19 cellular contexts compared by ENCODE assay signal in genomic region chr17:3657874-3658783, GRCh38. TPM values are rescaled to one million over a fixed set of nuclear protein-coding genes. Genes with fewer than 3 reads are reported as not detected.
DNase-seq lines count a peak whose midpoint lies in the region; FAIRE-seq and TF ChIP-seq lines count a peak whose summit lies in the region.
"Had no signal": no experiment of that assay in that cellular context is flagged by ENCODE, and none has a peak within 500 bp of the region (broad histone marks: within the 10 kb centered on the region; RNA-seq: fewer than 3 reads in every experiment).

No MANE protein-coding gene starts in this region.

- no peak overlapping the region for H3K4me3 ChIP-seq in MM.1S (ENCODE audit: low read length)
- H3K4me3 ChIP-seq in esophagus muscularis mucosa: no peak overlapping the region
- H3K4me3 ChIP-seq in smooth muscle cell: no peak overlapping the region
- H3K4me3 ChIP-seq in GM23248: no peak overlapping the region
- H3K4me3 ChIP-seq: SK-N-MC, skin epidermis had no signal

- H3K9me3 ChIP-seq in MM.1S (replicated peaks; ENCODE audit: insufficient read depth, low read length) (no peaks in the 10 kb centered on the region), esophagus muscularis mucosa (no peaks in the 10 kb centered on the region), smooth muscle cell (replicated peaks; ENCODE audit: low read depth) (no peaks in the 10 kb centered on the region), GM23248 (ENCODE audit: low read depth) (no peaks in the 10 kb centered on the region)
- H3K9me3 ChIP-seq: BE2C had no signal

- intact Hi-C loops in esophagus muscularis mucosa (cut with DNase I): no loop called here

- TF ChIP-seq EP300 in esophagus muscularis mucosa (IDR thresholded peaks at IDR 0.05): no peak

- 91% methylated on average over 34 of the region's 42 CpGs for WGBS in esophagus muscularis mucosa
- 93% methylated on average over 41 of the region's 42 CpGs for WGBS in smooth muscle cell (ENCODE audit: low lambda C conversion rate)
- 84 to 88% methylated on average over 39 to 42 of the region's 42 CpGs for WGBS in GM23248 (ENCODE audit: low coverage in 1 of 2, low lambda C conversion rate in 2 of 2, missing lambda C conversion rate in 2 of 2), 2 experiments

- H3K27ac ChIP-seq in MM.1S (ENCODE audit: low read length): no peak overlapping the region
- peak overlapping the region; percentile 72 to 87 (median 78) for H3K27ac ChIP-seq in esophagus muscularis mucosa (replicated peaks in 1 of 4)
- peak overlapping the region; percentile 86 for H3K27ac ChIP-seq in smooth muscle cell (ENCODE audit: low read depth)
- H3K27ac ChIP-seq in GM23248: no peak overlapping the region
- H3K27ac ChIP-seq: HL-60, SK-N-MC had no signal

- in situ Hi-C loops in GM23248 (cut with MboI): no loop called here

- H3K4me1 ChIP-seq in MM.1S (ENCODE audit: low read length) (no peaks in the 10 kb centered on the region), esophagus muscularis mucosa (peaks cover 21 to 40% (median 33%) of the 10 kb centered on the region in 4 donors), smooth muscle cell (ENCODE audit: low read depth) (peaks cover 4% of the 10 kb centered on the region), GM23248 (ENCODE audit: insufficient read depth) (peaks cover 12% of the 10 kb centered on the region)
- H3K4me1 ChIP-seq: BE2C had no signal

- H3K79me2 ChIP-seq in MM.1S (ENCODE audit: low read length) (no peaks in the 10 kb centered on the region), smooth muscle cell (ENCODE audit: low read depth) (no peaks in the 10 kb centered on the region), GM23248 (ENCODE audit: insufficient read depth) (no peaks in the 10 kb centered on the region)

- no peak for FAIRE-seq in GM12891 (lab: Jason Lieb, UNC)
- FAIRE-seq: GM18507, TTC549 had no signal

- H3K9ac ChIP-seq in MM.1S (ENCODE audit: low read length): no peak overlapping the region
- H3K9ac ChIP-seq in smooth muscle cell (ENCODE audit: low read depth): no peak overlapping the region
- H3K9ac ChIP-seq in GM23248: no peak overlapping the region

- TF ChIP-seq POLR2A in GM12891 (IDR thresholded peaks at IDR 0.05; ENCODE audit: low read depth, low read length): no peak
- no peak for TF ChIP-seq POLR2A in esophagus muscularis mucosa (IDR thresholded peaks at IDR 0.05; ENCODE audit: low read depth)

- H3K4me2 ChIP-seq in MM.1S (ENCODE audit: low read depth, low read length): no peak overlapping the region
- no peak overlapping the region for H3K4me2 ChIP-seq in smooth muscle cell
- H3K4me2 ChIP-seq in GM23248 (ENCODE audit: unreplicated experiment): no peak overlapping the region

- H3K27me3 ChIP-seq in MM.1S (replicated peaks; ENCODE audit: insufficient read depth, low read length) (no peaks in the 10 kb centered on the region), esophagus muscularis mucosa (no peaks in the 10 kb centered on the region), smooth muscle cell (ENCODE audit: low read depth) (no peaks in the 10 kb centered on the region), GM23248 (replicated peaks; ENCODE audit: insufficient read depth) (no peaks in the 10 kb centered on the region)
- H3K27me3 ChIP-seq: BE2C had no signal

- H3K36me3 ChIP-seq in MM.1S (replicated peaks; ENCODE audit: insufficient read depth, low read length) (no peaks in the 10 kb centered on the region), esophagus muscularis mucosa (peaks cover 1 to 45% (median 25%) of the 10 kb centered on the region in 4 donors), smooth muscle cell (ENCODE audit: low read depth) (no peaks in the 10 kb centered on the region), GM23248 (ENCODE audit: low read depth) (no peaks in the 10 kb centered on the region)
- H3K36me3 ChIP-seq: BE2C had no signal

- H4K20me1 ChIP-seq in MM.1S (ENCODE audit: insufficient read depth, low read length) (no peaks in the 10 kb centered on the region), smooth muscle cell (ENCODE audit: low read depth) (peaks cover 5% of the 10 kb centered on the region), GM23248 (ENCODE audit: insufficient read depth) (no peaks in the 10 kb centered on the region)

- H3F3A ChIP-seq in MM.1S (ENCODE audit: insufficient read depth, low read length): no peaks in the 10 kb centered on the region
- H3F3A ChIP-seq in smooth muscle cell (ENCODE audit: low read depth): no peaks in the 10 kb centered on the region
- H3F3A ChIP-seq in GM23248 (ENCODE audit: insufficient read depth): peaks cover 9% of the 10 kb centered on the region; the same call in 1 of the 2 replicates

- H2AFZ ChIP-seq in MM.1S (ENCODE audit: low read length) (no peak overlapping the region), smooth muscle cell (ENCODE audit: low read depth) (no peak overlapping the region), GM23248 (no peak overlapping the region)

- DNase-seq in GM12891 (ENCODE audit: insufficient read length, low spot score) (no peak), MM.1S (peak; percentile 3), esophagus muscularis mucosa (ENCODE audit: extremely low spot score) (no peak), smooth muscle cell (lab: John Stamatoyannopoulos, UW; ENCODE audit: unreplicated experiment) (no peak), GM23248 (no peak), hippocampal formation (lab: John Stamatoyannopoulos, UW) (no peak), GF-D8 (lab: John Stamatoyannopoulos, UW) (no peak)
- DNase-seq: activated CD4-positive, alpha-beta T cell treated with anti-CD3 and anti-CD28 coated beads, Interleukin-2, amount 10 ng/mL, durations not matched to agents 7 days and 5 days; activated naive CD8-positive, alpha-beta T cell treated with anti-CD3 and anti-CD28 coated beads, Interleukin-2, amount 50 U/mL, for 24 hours; activated T-cell treated with anti-CD3 and anti-CD28 coated beads, Interleukin-2, amount 50 U/mL, for 24 hours; BE2C; midbrain; NCI-H510A treated with DMSO at 0.1 percent for 48 hours; stimulated activated naive CD4-positive, alpha-beta T cell treated with Interleukin-2 at 50 U/mL for 16 hours had no signal

- TF ChIP-seq CTCF in MM.1S (IDR thresholded peaks at IDR 0.05; ENCODE audit: low read length) (no peak), esophagus muscularis mucosa (IDR thresholded peaks at IDR 0.05) (no peak), smooth muscle cell (IDR thresholded peaks at IDR 0.05; ENCODE audit: borderline replicate concordance, insufficient read depth, poor library complexity, severe bottlenecking) (no peak)

- H3K9me2 ChIP-seq in MM.1S (replicated peaks; ENCODE audit: insufficient read depth, low read length) (no peaks in the 10 kb centered on the region), GM23248 (ENCODE audit: insufficient read depth) (no peaks in the 10 kb centered on the region)

TF ChIP-seq in GM12891, 5 proteins besides CTCF, POLR2A, EP300 and RAD21:
- TF ChIP-seq TAF1 (IDR thresholded peaks at IDR 0.05; ENCODE audit: low read depth, low read length) (no peak), SPI1 (IDR thresholded peaks at IDR 0.05; ENCODE audit: low read depth, low read length) (0 out of 2 replicates have a peak, but pooled peaks have one; percentile 8)

RNA-seq across cellular contexts. Expression of gene TAX1BP3, which starts 10.2 kb away (rescaled TPM):
- polyA plus RNA-seq in GM12891 (2012; ENCODE audit: low read depth, missing spikeins): 16.1 TPM
- total RNA-seq in esophagus muscularis mucosa (100 to 1,000 TPM in 3 of 4 donors, 10 to 100 TPM in 1; 98.0 to 175 (median 115) TPM), smooth muscle cell (115 and 127 TPM in 2 replicates)
- polyA plus RNA-seq in smooth muscle cell (248 and 295 TPM in 2 replicates), GM23248 (2016; fragmentation: Nextera tagmentation; extraction: Ambion mirVana) (331 and 350 TPM in 2 replicates)
- 270 and 418 TPM in 2 replicates for total RNA-seq in GM23248 (2014; rRNA removed; shearing (Covaris generic))

RNA-seq across cellular contexts. Expression of gene EMC6, which starts 10.5 kb away (rescaled TPM):
- polyA plus RNA-seq in GM12891 (2012; ENCODE audit: low read depth, missing spikeins): 64.0 TPM
- 10 to 100 TPM; 15.8 to 38.2 (median 23.6) TPM for total RNA-seq in esophagus muscularis mucosa
- 59.7 and 64.1 TPM in 2 replicates for total RNA-seq in smooth muscle cell
- polyA plus RNA-seq in smooth muscle cell: 123 and 143 TPM in 2 replicates
- total RNA-seq in GM23248 (2014; rRNA removed; shearing (Covaris generic)): 28.6 and 38.4 TPM in 2 replicates
- polyA plus RNA-seq in GM23248 (2016; fragmentation: Nextera tagmentation; extraction: Ambion mirVana): 113 and 114 TPM in 2 replicates

RNA-seq across cellular contexts. Expression of gene CTNS, which starts 21.6 kb away (rescaled TPM):
- polyA plus RNA-seq in GM12891 (2012; ENCODE audit: low read depth, missing spikeins): 4.8 TPM
- total RNA-seq in esophagus muscularis mucosa (10 to 100 TPM; 10.4 to 20.3 (median 15.5) TPM), smooth muscle cell (20.6 and 24.9 TPM in 2 replicates)
- polyA plus RNA-seq in smooth muscle cell (13.7 and 15.8 TPM in 2 replicates), GM23248 (2016; fragmentation: Nextera tagmentation; extraction: Ambion mirVana) (7.2 and 7.8 TPM in 2 replicates)
- 7.5 and 16.6 TPM in 2 replicates for total RNA-seq in GM23248 (2014; rRNA removed; shearing (Covaris generic))

RNA-seq across cellular contexts. Expression of gene SHPK, which starts 22.1 kb away (rescaled TPM):
- 5.2 TPM for polyA plus RNA-seq in GM12891 (2012; ENCODE audit: low read depth, missing spikeins)
- total RNA-seq in esophagus muscularis mucosa (10 to 100 TPM in 1 of 4 donors, 1 to 10 TPM in 3; 5.0 to 10.7 (median 5.6) TPM), smooth muscle cell (9.0 and 9.5 TPM in 2 replicates)
- polyA plus RNA-seq in smooth muscle cell (5.3 and 8.2 TPM in 2 replicates), GM23248 (2016; fragmentation: Nextera tagmentation; extraction: Ambion mirVana) (3.1 and 4.2 TPM in 2 replicates)
- total RNA-seq in GM23248 (2014; rRNA removed; shearing (Covaris generic)): 5.8 and 7.0 TPM in 2 replicates

RNA-seq across cellular contexts. Expression of gene P2RX5, which starts 37.8 kb away (rescaled TPM):
- polyA plus RNA-seq in GM12891 (2012; ENCODE audit: low read depth, missing spikeins): 14.0 TPM
- total RNA-seq in esophagus muscularis mucosa: 1 to 10 TPM in 2 of 4 donors, under 1 TPM in 2; 0.19 to 1.5 (median 1.0) TPM
- 0.72 TPM in 1 of 2 replicates, not detected in the other for total RNA-seq in smooth muscle cell
- polyA plus RNA-seq in smooth muscle cell: 0.59 TPM in 1 of 2 replicates, not detected in the other
- total RNA-seq in GM23248 (2014; rRNA removed; shearing (Covaris generic)): 2.5 and 4.0 TPM in 2 replicates
- 2.6 and 2.8 TPM in 2 replicates for polyA plus RNA-seq in GM23248 (2016; fragmentation: Nextera tagmentation; extraction: Ambion mirVana)

Comparison
In these comparisons a context has a peak if more than half of its experiments do, and no peak if none do; other contexts are left out.
1. H3K27ac ChIP-seq: peak in esophagus muscularis mucosa (4 of 4) and smooth muscle cell (single experiment); none in MM.1S (single experiment) and GM23248 (single experiment).